Comparison of ENCODE assay signal across 14 cellular contexts in the genomic region with DNA sequence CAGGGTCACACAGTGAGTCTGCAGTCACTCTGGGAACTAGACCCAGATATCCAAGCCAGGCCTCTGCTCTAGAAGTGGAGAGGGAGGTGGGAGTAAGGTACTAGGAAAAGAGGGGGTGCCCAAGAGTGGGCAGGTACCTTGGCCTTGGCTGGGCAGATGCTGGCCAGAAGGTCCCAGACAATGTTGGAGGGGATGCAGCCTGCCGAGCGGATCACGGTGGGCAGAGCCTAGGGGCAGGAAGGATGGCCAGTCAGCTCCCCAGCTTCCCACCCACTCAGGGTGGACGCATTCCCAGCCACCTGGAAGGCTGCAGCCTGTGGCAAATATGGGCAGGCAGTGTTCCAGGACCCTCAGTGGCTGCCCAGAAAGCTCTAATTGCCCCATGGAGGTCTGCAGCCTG. TPM values are rescaled to one million over a fixed set of nuclear protein-coding genes. Genes with fewer than 3 reads are reported as not detected.
"Had no signal": no experiment of that assay in that cellular context is flagged by ENCODE, and none has a peak within 500 bp of the region (broad histone marks: within the 10 kb centered on the region; RNA-seq: fewer than 3 reads in every experiment).

No MANE protein-coding gene starts in this region.

- H3K27ac Mint-ChIP-seq: activated CD4-positive, alpha-beta memory T cell treated with anti-CD3 and anti-CD28 coated beads for 36 hours; activated T-helper 2 cell treated with anti-CD3 and anti-CD28 coated beads, Interferon-gamma antibody, Interleukin-2, Interleukin-4, amounts not matched to agents 10 μg/mL and 5 μg/mL and 100 μg/mL, durations not matched to agents 14 hours and 24 hours and 36 hours; immature natural killer cell; nephron had no signal

- H3K36me3 ChIP-seq: colonic mucosa, SJCRH30, vagina had no signal

- H3K4me1 ChIP-seq: colonic mucosa, SJCRH30 had no signal

- H3K4me3 ChIP-seq: colonic mucosa, SJCRH30, vagina had no signal

- H3K27me3 ChIP-seq: colonic mucosa, vagina had no signal

- H3K9me3 Mint-ChIP-seq: activated CD4-positive, alpha-beta memory T cell treated with anti-CD3 and anti-CD28 coated beads for 36 hours; activated T-helper 2 cell treated with anti-CD3 and anti-CD28 coated beads, Interferon-gamma antibody, Interleukin-2, Interleukin-4, amounts not matched to agents 10 μg/mL and 5 μg/mL and 100 μg/mL, durations not matched to agents 14 hours and 24 hours and 36 hours; effector memory CD8-positive, alpha-beta T cell; immature natural killer cell; nephron had no signal

- H3K9me3 ChIP-seq: colonic mucosa, SJCRH30, vagina had no signal

- ATAC-seq: effector memory CD8-positive, alpha-beta T cell; left colon; stimulated activated naive CD8-positive, alpha-beta T cell treated with anti-CD3 and anti-CD28 coated beads, Interleukin-15, Interleukin-2, amounts not matched to agents 100 U/mL and 50 U/mL, for 24 hours had no signal

- H3K36me3 Mint-ChIP-seq: activated CD4-positive, alpha-beta memory T cell treated with anti-CD3 and anti-CD28 coated beads for 36 hours; immature natural killer cell had no signal

- DNase-seq: activated CD4-positive, alpha-beta memory T cell treated with anti-CD3 and anti-CD28 coated beads for 36 hours; colonic mucosa; effector memory CD8-positive, alpha-beta T cell; immature natural killer cell; mammary epithelial cell; SJCRH30; stimulated activated CD4-positive, alpha-beta T cell treated with anti-CD3 and anti-CD28 coated beads, Interleukin-4, amount 100 ng/mL, for 1 hour; stimulated activated naive CD8-positive, alpha-beta T cell treated with anti-CD3 and anti-CD28 coated beads, Interleukin-15, Interleukin-2, amounts not matched to agents 100 U/mL and 50 U/mL, for 24 hours had no signal

- H3K27ac ChIP-seq: colonic mucosa, epithelial cell of prostate, SJCRH30, vagina had no signal

- H3K4me3 Mint-ChIP-seq: activated CD4-positive, alpha-beta memory T cell treated with anti-CD3 and anti-CD28 coated beads for 36 hours; effector memory CD8-positive, alpha-beta T cell; immature natural killer cell; nephron had no signal

RNA-seq across cellular contexts. Expression of gene SPOCD1, which starts 23.3 kb away (rescaled TPM):
- total RNA-seq: activated T-helper 2 cell treated with anti-CD3 and anti-CD28 coated beads, Interferon-gamma antibody, Interleukin-2, Interleukin-4, amounts not matched to agents 10 μg/mL and 5 μg/mL and 100 μg/mL, durations not matched to agents 14 hours and 24 hours and 36 hours; temporal lobe had no signal
